ENCODE assay signal across 1 cellular context in genomic region chr22:49536571-49537131, GRCh38.
TF ChIP-seq lines count a peak whose summit lies in the region.

No MANE protein-coding gene starts in this region.

TF ChIP-seq in H1, 55 proteins besides CTCF, POLR2A, EP300 and RAD21:
- peak; percentile 66 for TF ChIP-seq TEAD4 (IDR thresholded peaks at IDR 0.05; ENCODE audit: low read depth, low read length)
- TF ChIP-seq PHF8 (conservative IDR thresholded peaks at IDR 0.05; ENCODE audit: low read depth, low read length): 0 out of 2 replicates have a peak, but pooled peaks have one; percentile 18
- TF ChIP-seq ASH2L (IDR thresholded peaks at IDR 0.05; ENCODE audit: low read length): peak; percentile 100
- TF ChIP-seq SIX5 (IDR thresholded peaks at IDR 0.05; ENCODE audit: low read depth, low read length): no peak
- TF ChIP-seq BACH1 (IDR thresholded peaks at IDR 0.05; ENCODE audit: low read length): no peak
- TF ChIP-seq CHD2 (IDR thresholded peaks at IDR 0.05; ENCODE audit: low read length): peak; percentile 62; the same call in 1 of the 2 replicates
- peak; percentile 81 for TF ChIP-seq CREB1 (IDR thresholded peaks at IDR 0.05)
- peak; percentile 82; the same call in 1 of the 2 replicates for TF ChIP-seq ATF2 (IDR thresholded peaks at IDR 0.05; ENCODE audit: low read length)
- TF ChIP-seq MAX (IDR thresholded peaks at IDR 0.05): no peak
- no peak for TF ChIP-seq GABPA (IDR thresholded peaks at IDR 0.05; ENCODE audit: borderline replicate concordance, insufficient read depth, low read length)
- no peak for TF ChIP-seq FOSL1 (IDR thresholded peaks at IDR 0.05; ENCODE audit: insufficient read depth, low read depth, low read length)
- TF ChIP-seq RBBP5 (IDR thresholded peaks at IDR 0.05; ENCODE audit: borderline replicate concordance, low read depth, low read length): peak; percentile 99; the same call in 1 of the 2 replicates
- TF ChIP-seq USF2 (IDR thresholded peaks at IDR 0.05; ENCODE audit: low read length): no peak
- TF ChIP-seq TBP (IDR thresholded peaks at IDR 0.05; ENCODE audit: low read depth, low read length): peak; percentile 69; the same call in 1 of the 2 replicates
- peak; percentile 16; the same call in 1 of the 2 replicates for TF ChIP-seq JUND (IDR thresholded peaks at IDR 0.05; ENCODE audit: low read length)
- TF ChIP-seq E2F6 (IDR thresholded peaks at IDR 0.05): no peak
- peak; percentile 64 for TF ChIP-seq TAF1 (IDR thresholded peaks at IDR 0.05; ENCODE audit: low read depth, low read length)
- no peak for TF ChIP-seq KDM1A (IDR thresholded peaks at IDR 0.05; ENCODE audit: borderline replicate concordance, low read length)
- TF ChIP-seq TCF12 (IDR thresholded peaks at IDR 0.05; ENCODE audit: low read depth, low read length): no peak
- no peak for TF ChIP-seq POU5F1 (IDR thresholded peaks at IDR 0.05; ENCODE audit: low read depth, low read length)
- 0 out of 4 replicates have a peak, but pooled peaks of 1 of the 2 experiments have one; percentile 20 for TF ChIP-seq HDAC2 (IDR thresholded peaks at IDR 0.05; ENCODE audit: borderline replicate concordance in 1 of 2, low read depth in 2 of 2, low read length in 2 of 2)
- no peak for TF ChIP-seq SUZ12 (IDR thresholded peaks at IDR 0.05; ENCODE audit: low read length)
- peak; percentile 95 for TF ChIP-seq SP1 (IDR thresholded peaks at IDR 0.05; ENCODE audit: low read depth, low read length)
- no peak for TF ChIP-seq RXRA (IDR thresholded peaks at IDR 0.05; ENCODE audit: insufficient read depth, low read depth, low read length)
- TF ChIP-seq KDM5A (IDR thresholded peaks at IDR 0.05; ENCODE audit: low read length): no peak
- TF ChIP-seq POLR2AphosphoS5 (IDR thresholded peaks at IDR 0.05; ENCODE audit: low read depth, low read length): peak; percentile 25
- no peak for TF ChIP-seq SRF (IDR thresholded peaks at IDR 0.05; ENCODE audit: low read depth, low read length)
